Comparison of ENCODE assay signal across 1 cellular context in the genomic region with DNA sequence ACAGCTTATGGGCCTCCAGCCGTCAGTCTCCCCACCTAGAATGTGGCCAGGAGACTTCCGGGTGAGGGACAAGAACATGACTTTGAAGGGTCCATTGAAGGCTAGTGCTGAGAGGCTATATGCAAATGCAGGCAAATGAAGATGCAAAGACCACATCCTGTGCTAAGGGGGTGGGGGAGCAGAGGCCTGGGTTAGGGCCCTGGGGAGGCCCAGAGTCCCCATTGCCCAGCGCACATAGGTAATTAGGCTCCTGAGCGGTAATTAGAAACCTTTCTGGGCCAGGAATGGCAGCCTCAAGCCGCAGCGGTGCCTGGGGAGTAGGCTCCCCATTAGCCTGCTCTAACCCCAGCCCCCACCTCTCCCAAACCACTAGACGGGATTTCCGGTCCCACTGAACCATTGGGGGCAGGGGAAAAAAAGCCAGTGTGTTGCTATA.
TF ChIP-seq lines count a peak whose summit lies in the region.

No MANE protein-coding gene starts in this region.

TF ChIP-seq in GM12878, 131 proteins besides CTCF, POLR2A, EP300 and RAD21 (continues in another document):
- TF ChIP-seq ZBED1 (IDR thresholded peaks at IDR 0.05; ENCODE audit: borderline replicate concordance): peak; percentile 91; the same call in 1 of the 2 replicates
- TF ChIP-seq, protein P1, sequence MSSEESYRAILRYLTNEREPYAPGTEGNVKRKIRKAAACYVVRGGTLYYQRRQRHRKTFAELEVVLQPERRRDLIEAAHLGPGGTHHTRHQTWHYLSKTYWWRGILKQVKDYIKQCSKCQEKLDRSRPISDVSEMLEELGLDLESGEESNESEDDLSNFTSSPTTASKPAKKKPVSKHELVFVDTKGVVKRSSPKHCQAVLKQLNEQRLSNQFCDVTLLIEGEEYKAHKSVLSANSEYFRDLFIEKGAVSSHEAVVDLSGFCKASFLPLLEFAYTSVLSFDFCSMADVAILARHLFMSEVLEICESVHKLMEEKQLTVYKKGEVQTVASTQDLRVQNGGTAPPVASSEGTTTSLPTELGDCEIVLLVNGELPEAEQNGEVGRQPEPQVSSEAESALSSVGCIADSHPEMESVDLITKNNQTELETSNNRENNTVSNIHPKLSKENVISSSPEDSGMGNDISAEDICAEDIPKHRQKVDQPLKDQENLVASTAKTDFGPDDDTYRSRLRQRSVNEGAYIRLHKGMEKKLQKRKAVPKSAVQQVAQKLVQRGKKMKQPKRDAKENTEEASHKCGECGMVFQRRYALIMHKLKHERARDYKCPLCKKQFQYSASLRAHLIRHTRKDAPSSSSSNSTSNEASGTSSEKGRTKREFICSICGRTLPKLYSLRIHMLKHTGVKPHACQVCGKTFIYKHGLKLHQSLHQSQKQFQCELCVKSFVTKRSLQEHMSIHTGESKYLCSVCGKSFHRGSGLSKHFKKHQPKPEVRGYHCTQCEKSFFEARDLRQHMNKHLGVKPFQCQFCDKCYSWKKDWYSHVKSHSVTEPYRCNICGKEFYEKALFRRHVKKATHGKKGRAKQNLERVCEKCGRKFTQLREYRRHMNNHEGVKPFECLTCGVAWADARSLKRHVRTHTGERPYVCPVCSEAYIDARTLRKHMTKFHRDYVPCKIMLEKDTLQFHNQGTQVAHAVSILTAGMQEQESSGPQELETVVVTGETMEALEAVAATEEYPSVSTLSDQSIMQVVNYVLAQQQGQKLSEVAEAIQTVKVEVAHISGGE (CRISPR knock-in tag; IDR thresholded peaks at IDR 0.05): no peak
- peak; percentile 98 for TF ChIP-seq BCL11A (IDR thresholded peaks at IDR 0.05; ENCODE audit: low read depth, low read length)
- no peak for TF ChIP-seq HCFC1 (IDR thresholded peaks at IDR 0.05; ENCODE audit: low read length)
- TF ChIP-seq BRCA1 (IDR thresholded peaks at IDR 0.05; ENCODE audit: low read depth, low read length): no peak; the same call in 1 of the 2 replicates
- no peak for TF ChIP-seq HDGF (IDR thresholded peaks at IDR 0.05)
- TF ChIP-seq FOXM1 (IDR thresholded peaks at IDR 0.05; ENCODE audit: low read depth, low read length): no peak
- peak; percentile 97 to 99 for TF ChIP-seq IKZF2 (IDR thresholded peaks at IDR 0.05)
- TF ChIP-seq MEF2A (IDR thresholded peaks at IDR 0.05; ENCODE audit: insufficient read depth, low read depth, low read length): no peak; the same call in 1 of the 2 replicates
- TF ChIP-seq, protein P2, sequence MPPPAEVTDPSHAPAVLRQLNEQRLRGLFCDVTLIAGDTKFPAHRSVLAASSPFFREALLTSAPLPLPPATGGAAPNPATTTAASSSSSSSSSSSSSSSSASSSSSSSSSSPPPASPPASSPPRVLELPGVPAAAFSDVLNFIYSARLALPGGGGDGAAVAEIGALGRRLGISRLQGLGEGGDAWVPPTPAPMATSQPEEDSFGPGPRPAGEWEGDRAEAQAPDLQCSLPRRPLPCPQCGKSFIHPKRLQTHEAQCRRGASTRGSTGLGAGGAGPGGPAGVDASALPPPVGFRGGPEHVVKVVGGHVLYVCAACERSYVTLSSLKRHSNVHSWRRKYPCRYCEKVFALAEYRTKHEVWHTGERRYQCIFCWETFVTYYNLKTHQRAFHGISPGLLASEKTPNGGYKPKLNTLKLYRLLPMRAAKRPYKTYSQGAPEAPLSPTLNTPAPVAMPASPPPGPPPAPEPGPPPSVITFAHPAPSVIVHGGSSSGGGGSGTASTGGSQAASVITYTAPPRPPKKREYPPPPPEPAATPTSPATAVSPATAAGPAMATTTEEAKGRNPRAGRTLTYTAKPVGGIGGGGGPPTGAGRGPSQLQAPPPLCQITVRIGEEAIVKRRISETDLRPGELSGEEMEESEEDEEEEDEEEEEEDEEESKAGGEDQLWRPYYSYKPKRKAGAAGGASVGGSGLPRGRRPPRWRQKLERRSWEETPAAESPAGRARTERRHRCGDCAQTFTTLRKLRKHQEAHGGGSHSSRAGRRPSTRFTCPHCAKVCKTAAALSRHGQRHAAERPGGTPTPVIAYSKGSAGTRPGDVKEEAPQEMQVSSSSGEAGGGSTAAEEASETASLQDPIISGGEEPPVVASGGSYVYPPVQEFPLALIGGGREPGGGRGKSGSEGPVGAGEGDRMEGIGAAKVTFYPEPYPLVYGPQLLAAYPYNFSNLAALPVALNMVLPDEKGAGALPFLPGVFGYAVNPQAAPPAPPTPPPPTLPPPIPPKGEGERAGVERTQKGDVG (CRISPR knock-in tag; IDR thresholded peaks at IDR 0.05): no peak
- TF ChIP-seq EZH2 (IDR thresholded peaks at IDR 0.05; ENCODE audit: borderline replicate concordance, control insufficient read depth, low read depth, low read length): no peak
- peak; percentile 80 for TF ChIP-seq TCF12 (IDR thresholded peaks at IDR 0.05; ENCODE audit: low read depth, low read length)
- TF ChIP-seq, protein P3, sequence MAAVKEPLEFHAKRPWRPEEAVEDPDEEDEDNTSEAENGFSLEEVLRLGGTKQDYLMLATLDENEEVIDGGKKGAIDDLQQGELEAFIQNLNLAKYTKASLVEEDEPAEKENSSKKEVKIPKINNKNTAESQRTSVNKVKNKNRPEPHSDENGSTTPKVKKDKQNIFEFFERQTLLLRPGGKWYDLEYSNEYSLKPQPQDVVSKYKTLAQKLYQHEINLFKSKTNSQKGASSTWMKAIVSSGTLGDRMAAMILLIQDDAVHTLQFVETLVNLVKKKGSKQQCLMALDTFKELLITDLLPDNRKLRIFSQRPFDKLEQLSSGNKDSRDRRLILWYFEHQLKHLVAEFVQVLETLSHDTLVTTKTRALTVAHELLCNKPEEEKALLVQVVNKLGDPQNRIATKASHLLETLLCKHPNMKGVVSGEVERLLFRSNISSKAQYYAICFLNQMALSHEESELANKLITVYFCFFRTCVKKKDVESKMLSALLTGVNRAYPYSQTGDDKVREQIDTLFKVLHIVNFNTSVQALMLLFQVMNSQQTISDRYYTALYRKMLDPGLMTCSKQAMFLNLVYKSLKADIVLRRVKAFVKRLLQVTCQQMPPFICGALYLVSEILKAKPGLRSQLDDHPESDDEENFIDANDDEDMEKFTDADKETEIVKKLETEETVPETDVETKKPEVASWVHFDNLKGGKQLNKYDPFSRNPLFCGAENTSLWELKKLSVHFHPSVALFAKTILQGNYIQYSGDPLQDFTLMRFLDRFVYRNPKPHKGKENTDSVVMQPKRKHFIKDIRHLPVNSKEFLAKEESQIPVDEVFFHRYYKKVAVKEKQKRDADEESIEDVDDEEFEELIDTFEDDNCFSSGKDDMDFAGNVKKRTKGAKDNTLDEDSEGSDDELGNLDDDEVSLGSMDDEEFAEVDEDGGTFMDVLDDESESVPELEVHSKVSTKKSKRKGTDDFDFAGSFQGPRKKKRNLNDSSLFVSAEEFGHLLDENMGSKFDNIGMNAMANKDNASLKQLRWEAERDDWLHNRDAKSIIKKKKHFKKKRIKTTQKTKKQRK (IDR thresholded peaks at IDR 0.05; ENCODE audit: low read depth, low read length): no peak
- TF ChIP-seq CBX5 (IDR thresholded peaks at IDR 0.05; ENCODE audit: low read depth): no peak
- no peak for TF ChIP-seq KLF5 (IDR thresholded peaks at IDR 0.05; ENCODE audit: partially characterized antibody)
- peak; percentile 98 for TF ChIP-seq IKZF1 (conservative IDR thresholded peaks at IDR 0.05)
- no peak; the same call in 1 of the 2 replicates for TF ChIP-seq JUND (IDR thresholded peaks at IDR 0.05; ENCODE audit: low read depth, low read length)
- TF ChIP-seq, protein P4, sequence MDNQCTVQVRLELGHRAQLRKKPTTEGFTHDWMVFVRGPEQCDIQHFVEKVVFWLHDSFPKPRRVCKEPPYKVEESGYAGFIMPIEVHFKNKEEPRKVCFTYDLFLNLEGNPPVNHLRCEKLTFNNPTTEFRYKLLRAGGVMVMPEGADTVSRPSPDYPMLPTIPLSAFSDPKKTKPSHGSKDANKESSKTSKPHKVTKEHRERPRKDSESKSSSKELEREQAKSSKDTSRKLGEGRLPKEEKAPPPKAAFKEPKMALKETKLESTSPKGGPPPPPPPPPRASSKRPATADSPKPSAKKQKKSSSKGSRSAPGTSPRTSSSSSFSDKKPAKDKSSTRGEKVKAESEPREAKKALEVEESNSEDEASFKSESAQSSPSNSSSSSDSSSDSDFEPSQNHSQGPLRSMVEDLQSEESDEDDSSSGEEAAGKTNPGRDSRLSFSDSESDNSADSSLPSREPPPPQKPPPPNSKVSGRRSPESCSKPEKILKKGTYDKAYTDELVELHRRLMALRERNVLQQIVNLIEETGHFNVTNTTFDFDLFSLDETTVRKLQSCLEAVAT (IDR thresholded peaks at IDR 0.05): peak; percentile 48; the same call in 1 of the 2 replicates
- peak; percentile 64 for TF ChIP-seq BMI1 (IDR thresholded peaks at IDR 0.05; ENCODE audit: borderline replicate concordance)
- no peak for TF ChIP-seq PAX8 (IDR thresholded peaks at IDR 0.05)
- peak; percentile 82 for TF ChIP-seq ESRRA (IDR thresholded peaks at IDR 0.05; ENCODE audit: low read length)
- TF ChIP-seq, protein P5, sequence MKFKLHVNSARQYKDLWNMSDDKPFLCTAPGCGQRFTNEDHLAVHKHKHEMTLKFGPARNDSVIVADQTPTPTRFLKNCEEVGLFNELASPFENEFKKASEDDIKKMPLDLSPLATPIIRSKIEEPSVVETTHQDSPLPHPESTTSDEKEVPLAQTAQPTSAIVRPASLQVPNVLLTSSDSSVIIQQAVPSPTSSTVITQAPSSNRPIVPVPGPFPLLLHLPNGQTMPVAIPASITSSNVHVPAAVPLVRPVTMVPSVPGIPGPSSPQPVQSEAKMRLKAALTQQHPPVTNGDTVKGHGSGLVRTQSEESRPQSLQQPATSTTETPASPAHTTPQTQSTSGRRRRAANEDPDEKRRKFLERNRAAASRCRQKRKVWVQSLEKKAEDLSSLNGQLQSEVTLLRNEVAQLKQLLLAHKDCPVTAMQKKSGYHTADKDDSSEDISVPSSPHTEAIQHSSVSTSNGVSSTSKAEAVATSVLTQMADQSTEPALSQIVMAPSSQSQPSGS (IDR thresholded peaks at IDR 0.05; ENCODE audit: low read length): no peak
- no peak for TF ChIP-seq FOS (IDR thresholded peaks at IDR 0.05; ENCODE audit: borderline replicate concordance, extremely low read depth, insufficient read length)
- peak; percentile 85 for TF ChIP-seq CHD2 (IDR thresholded peaks at IDR 0.05; ENCODE audit: borderline replicate concordance, low read depth, low read length)
- peak; percentile 67; the same call in 1 of the 2 replicates for TF ChIP-seq RCOR1 (conservative IDR thresholded peaks at IDR 0.05; ENCODE audit: low read depth, low read length)
- TF ChIP-seq, protein P6, sequence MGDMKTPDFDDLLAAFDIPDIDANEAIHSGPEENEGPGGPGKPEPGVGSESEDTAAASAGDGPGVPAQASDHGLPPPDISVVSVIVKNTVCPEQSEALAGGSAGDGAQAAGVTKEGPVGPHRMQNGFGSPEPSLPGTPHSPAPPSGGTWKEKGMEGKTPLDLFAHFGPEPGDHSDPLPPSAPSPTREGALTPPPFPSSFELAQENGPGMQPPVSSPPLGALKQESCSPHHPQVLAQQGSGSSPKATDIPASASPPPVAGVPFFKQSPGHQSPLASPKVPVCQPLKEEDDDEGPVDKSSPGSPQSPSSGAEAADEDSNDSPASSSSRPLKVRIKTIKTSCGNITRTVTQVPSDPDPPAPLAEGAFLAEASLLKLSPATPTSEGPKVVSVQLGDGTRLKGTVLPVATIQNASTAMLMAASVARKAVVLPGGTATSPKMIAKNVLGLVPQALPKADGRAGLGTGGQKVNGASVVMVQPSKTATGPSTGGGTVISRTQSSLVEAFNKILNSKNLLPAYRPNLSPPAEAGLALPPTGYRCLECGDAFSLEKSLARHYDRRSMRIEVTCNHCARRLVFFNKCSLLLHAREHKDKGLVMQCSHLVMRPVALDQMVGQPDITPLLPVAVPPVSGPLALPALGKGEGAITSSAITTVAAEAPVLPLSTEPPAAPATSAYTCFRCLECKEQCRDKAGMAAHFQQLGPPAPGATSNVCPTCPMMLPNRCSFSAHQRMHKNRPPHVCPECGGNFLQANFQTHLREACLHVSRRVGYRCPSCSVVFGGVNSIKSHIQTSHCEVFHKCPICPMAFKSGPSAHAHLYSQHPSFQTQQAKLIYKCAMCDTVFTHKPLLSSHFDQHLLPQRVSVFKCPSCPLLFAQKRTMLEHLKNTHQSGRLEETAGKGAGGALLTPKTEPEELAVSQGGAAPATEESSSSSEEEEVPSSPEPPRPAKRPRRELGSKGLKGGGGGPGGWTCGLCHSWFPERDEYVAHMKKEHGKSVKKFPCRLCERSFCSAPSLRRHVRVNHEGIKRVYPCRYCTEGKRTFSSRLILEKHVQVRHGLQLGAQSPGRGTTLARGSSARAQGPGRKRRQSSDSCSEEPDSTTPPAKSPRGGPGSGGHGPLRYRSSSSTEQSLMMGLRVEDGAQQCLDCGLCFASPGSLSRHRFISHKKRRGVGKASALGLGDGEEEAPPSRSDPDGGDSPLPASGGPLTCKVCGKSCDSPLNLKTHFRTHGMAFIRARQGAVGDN (IDR thresholded peaks at IDR 0.05): peak; percentile 82
- TF ChIP-seq SRF (IDR thresholded peaks at IDR 0.05; ENCODE audit: low read depth in 2 of 2, low read length in 2 of 2): no peak
- no peak for TF ChIP-seq ZNF622 (IDR thresholded peaks at IDR 0.05)
- TF ChIP-seq SMC3 (IDR thresholded peaks at IDR 0.05; ENCODE audit: borderline replicate concordance, low read length): peak; percentile 18; the same call in 1 of the 2 replicates
- TF ChIP-seq, protein P7, sequence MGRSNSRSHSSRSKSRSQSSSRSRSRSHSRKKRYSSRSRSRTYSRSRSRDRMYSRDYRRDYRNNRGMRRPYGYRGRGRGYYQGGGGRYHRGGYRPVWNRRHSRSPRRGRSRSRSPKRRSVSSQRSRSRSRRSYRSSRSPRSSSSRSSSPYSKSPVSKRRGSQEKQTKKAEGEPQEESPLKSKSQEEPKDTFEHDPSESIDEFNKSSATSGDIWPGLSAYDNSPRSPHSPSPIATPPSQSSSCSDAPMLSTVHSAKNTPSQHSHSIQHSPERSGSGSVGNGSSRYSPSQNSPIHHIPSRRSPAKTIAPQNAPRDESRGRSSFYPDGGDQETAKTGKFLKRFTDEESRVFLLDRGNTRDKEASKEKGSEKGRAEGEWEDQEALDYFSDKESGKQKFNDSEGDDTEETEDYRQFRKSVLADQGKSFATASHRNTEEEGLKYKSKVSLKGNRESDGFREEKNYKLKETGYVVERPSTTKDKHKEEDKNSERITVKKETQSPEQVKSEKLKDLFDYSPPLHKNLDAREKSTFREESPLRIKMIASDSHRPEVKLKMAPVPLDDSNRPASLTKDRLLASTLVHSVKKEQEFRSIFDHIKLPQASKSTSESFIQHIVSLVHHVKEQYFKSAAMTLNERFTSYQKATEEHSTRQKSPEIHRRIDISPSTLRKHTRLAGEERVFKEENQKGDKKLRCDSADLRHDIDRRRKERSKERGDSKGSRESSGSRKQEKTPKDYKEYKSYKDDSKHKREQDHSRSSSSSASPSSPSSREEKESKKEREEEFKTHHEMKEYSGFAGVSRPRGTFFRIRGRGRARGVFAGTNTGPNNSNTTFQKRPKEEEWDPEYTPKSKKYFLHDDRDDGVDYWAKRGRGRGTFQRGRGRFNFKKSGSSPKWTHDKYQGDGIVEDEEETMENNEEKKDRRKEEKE (IDR thresholded peaks at IDR 0.05): no peak
- no peak for TF ChIP-seq PML (IDR thresholded peaks at IDR 0.05; ENCODE audit: low read length)
- no peak for TF ChIP-seq CEBPB (IDR thresholded peaks at IDR 0.05; ENCODE audit: borderline replicate concordance in 1 of 2, low read depth in 2 of 2, low read length in 2 of 2)
- no peak for TF ChIP-seq SUPT20H (IDR thresholded peaks at IDR 0.05; ENCODE audit: borderline replicate concordance, control insufficient read depth, low read depth, low read length)
- TF ChIP-seq SP1 (IDR thresholded peaks at IDR 0.05; ENCODE audit: low read depth, low read length): peak; percentile 80
- peak; percentile 86 for TF ChIP-seq SMAD1 (IDR thresholded peaks at IDR 0.05; ENCODE audit: low read depth, partially characterized antibody)
- no peak for TF ChIP-seq NR2C2 (IDR thresholded peaks at IDR 0.05; ENCODE audit: borderline replicate concordance, control insufficient read depth, insufficient read length, low read depth)
- no peak for TF ChIP-seq SUZ12 (IDR thresholded peaks at IDR 0.05; ENCODE audit: unreplicated experiment)
